In the genomic region with DNA sequence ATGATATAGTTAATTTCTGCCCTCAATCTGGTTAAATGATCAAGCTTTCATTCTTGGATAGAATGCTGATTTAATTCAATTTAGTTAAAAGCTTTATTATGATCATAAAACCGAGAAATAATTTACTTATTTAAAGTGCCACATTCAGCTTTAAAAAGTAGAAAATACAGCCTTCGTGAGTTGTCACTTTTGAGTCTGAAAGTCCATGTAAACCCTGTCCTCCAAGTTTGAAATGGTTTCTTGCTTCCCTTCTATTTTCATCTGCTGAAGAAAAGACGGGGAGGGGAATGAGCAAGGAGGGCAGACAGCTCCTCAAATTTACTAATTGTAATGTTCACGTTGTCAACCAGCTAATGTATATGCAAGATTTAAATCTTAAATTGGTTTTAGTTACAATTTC, we compare ENCODE assay signal across 22 cellular contexts. TPM values are rescaled to one million over a fixed set of nuclear protein-coding genes. Genes with fewer than 3 reads are reported as not detected.
DNase-seq lines count a peak whose midpoint lies in the region; ATAC-seq and TF ChIP-seq lines count a peak whose summit lies in the region.
"Had no signal": no experiment of that assay in that cellular context is flagged by ENCODE, and none has a peak within 500 bp of the region (broad histone marks: within the 10 kb centered on the region; RNA-seq: fewer than 3 reads in every experiment).

No MANE protein-coding gene starts in this region.

- H3K36me3 ChIP-seq in DND-41 (ENCODE audit: insufficient read depth, low read length) (peaks cover 72% of the 10 kb centered on the region), right lobe of liver (no peaks in the 10 kb centered on the region)
- H3K36me3 ChIP-seq: BE2C; BLaER1 treated with 17β-estradiol and CSF1 and Interleukin-3, amounts not matched to agents 10 nM and 100 nM had no signal

- no peaks in the 10 kb centered on the region for H4K20me1 ChIP-seq in DND-41 (ENCODE audit: insufficient read depth, low read length)
- H4K20me1 ChIP-seq: BLaER1 treated with 17β-estradiol and CSF1 and Interleukin-3, amounts not matched to agents 10 nM and 100 nM had no signal

- no peak for ATAC-seq in activated T-cell treated with anti-CD3 and anti-CD28 coated beads, Interleukin-2, amount 50 U/mL, for 72 hours (replicated peaks in 1 of 2)
- ATAC-seq in DND-41 (ENCODE audit: insufficient read depth, low read depth) (no peak), right lobe of liver (no peak)

- H3K4me1 Mint-ChIP-seq in activated T-cell treated with anti-CD3 and anti-CD28 coated beads, Interleukin-2, amount 50 U/mL, for 24 hours (ENCODE audit: low read depth) = peaks cover 24% of the 10 kb centered on the region
- no peaks in the 10 kb centered on the region for H3K4me1 Mint-ChIP-seq in activated T-cell treated with anti-CD3 and anti-CD28 coated beads, Interleukin-2, amount 50 U/mL, for 72 hours (ENCODE audit: low read depth)
- H3K4me1 Mint-ChIP-seq: CD14-positive monocyte; CD8-positive, alpha-beta memory T cell had no signal

- H3K27me3 Mint-ChIP-seq in activated T-cell treated with anti-CD3 and anti-CD28 coated beads, Interleukin-2, amount 50 U/mL, for 24 hours = no peaks in the 10 kb centered on the region
- H3K27me3 Mint-ChIP-seq in activated T-cell treated with anti-CD3 and anti-CD28 coated beads, Interleukin-2, amount 50 U/mL, for 72 hours (ENCODE audit: low read depth) = no peaks in the 10 kb centered on the region
- H3K27me3 Mint-ChIP-seq: CD4-positive, alpha-beta T cell; CD8-positive, alpha-beta memory T cell had no signal

- H3K27me3 ChIP-seq in DND-41 (ENCODE audit: insufficient read depth, low read length, poor library complexity) (no peaks in the 10 kb centered on the region), right lobe of liver (no peaks in the 10 kb centered on the region)
- H3K27me3 ChIP-seq: BE2C; BLaER1 treated with 17β-estradiol and CSF1 and Interleukin-3, amounts not matched to agents 10 nM and 100 nM had no signal

- peaks cover 48% of the 10 kb centered on the region for H3K79me2 ChIP-seq in DND-41 (ENCODE audit: insufficient read depth, low read length)

- peak overlapping the region; percentile 43 for H3K27ac ChIP-seq in DND-41 (ENCODE audit: low read length)
- H3K27ac ChIP-seq in cingulate gyrus (ENCODE audit: low read depth, low read length) = peak overlapping the region; percentile 5
- H3K27ac ChIP-seq in right lobe of liver = peak overlapping the region in 2 of 3 donors; percentile 5 to 9
- H3K27ac ChIP-seq: 22Rv1; BLaER1 treated with 17β-estradiol and CSF1 and Interleukin-3, amounts not matched to agents 10 nM and 100 nM; GM23248 had no signal

- H3K4me3 ChIP-seq in DND-41 (ENCODE audit: low read depth in 1 of 2, low read length in 2 of 2) (no peak overlapping the region), right lobe of liver (no peak overlapping the region)
- H3K4me3 ChIP-seq: BLaER1 treated with 17β-estradiol and CSF1 and Interleukin-3, amounts not matched to agents 10 nM and 100 nM; GM23248 had no signal

- intact Hi-C loops in right lobe of liver (cut with DNase I) = no loop called here

- TF ChIP-seq POLR2A in right lobe of liver (IDR thresholded peaks at IDR 0.05) = no peak

- peaks cover 3% of the 10 kb centered on the region; the same call in 1 of the 2 replicates for H3K4me1 ChIP-seq in DND-41 (ENCODE audit: insufficient read depth, low read length)
- no peaks in the 10 kb centered on the region for H3K4me1 ChIP-seq in right lobe of liver
- H3K4me1 ChIP-seq: BLaER1 treated with 17β-estradiol and CSF1 and Interleukin-3, amounts not matched to agents 10 nM and 100 nM had no signal

- H3K36me3 Mint-ChIP-seq in activated T-cell treated with anti-CD3 and anti-CD28 coated beads, Interleukin-2, amount 50 U/mL, for 24 hours (ENCODE audit: low read depth) = peaks cover 78% of the 10 kb centered on the region
- H3K36me3 Mint-ChIP-seq in activated T-cell treated with anti-CD3 and anti-CD28 coated beads, Interleukin-2, amount 50 U/mL, for 72 hours (ENCODE audit: insufficient read depth in 2 of 2) = peaks cover 0 to 17% of the 10 kb centered on the region in 2 donors
- H3K36me3 Mint-ChIP-seq: CD14-positive monocyte had no signal

- no peak for DNase-seq in activated T-cell treated with anti-CD3 and anti-CD28 coated beads, Interleukin-2, amount 50 U/mL, for 24 hours
- DNase-seq in activated T-cell treated with anti-CD3 and anti-CD28 coated beads, Interleukin-2, amount 50 U/mL, for 72 hours = no peak
- DNase-seq in DND-41 = no peak
- no peak for DNase-seq in right lobe of liver
- DNase-seq in HT-29 (ENCODE audit: low spot score) = no peak
- DNase-seq in COLO829 (ENCODE audit: low spot score) = no peak
- no peak for DNase-seq in iPS-NIHi11 (ENCODE audit: low spot score)
- DNase-seq: AML-193; BE2C; Calu3; CD4-positive, alpha-beta T cell; CD8-positive, alpha-beta memory T cell; COR-L47; DMS53; DMS79 treated with DMSO at 0.1 percent for 48 hours; GM23248; H7; HCEC 1CT had no signal

- 45% methylated on average over 4 of the region's 4 CpGs for WGBS in right lobe of liver (ENCODE audit: insufficient coverage, low coverage, low lambda C conversion rate, missing lambda C conversion rate)

- TF ChIP-seq CTCF in DND-41 (IDR thresholded peaks at IDR 0.05; ENCODE audit: borderline replicate concordance, extremely low read depth, low read length, poor library complexity, severe bottlenecking) (no peak), right lobe of liver (IDR thresholded peaks at IDR 0.05) (no peak)

- H2AFZ ChIP-seq in DND-41 (ENCODE audit: low read depth, low read length) = no peak overlapping the region
- H2AFZ ChIP-seq: GM23248 had no signal

- H3K4me3 Mint-ChIP-seq in activated T-cell treated with anti-CD3 and anti-CD28 coated beads, Interleukin-2, amount 50 U/mL, for 24 hours = no peak overlapping the region
- H3K4me3 Mint-ChIP-seq in activated T-cell treated with anti-CD3 and anti-CD28 coated beads, Interleukin-2, amount 50 U/mL, for 72 hours = no peak overlapping the region
- H3K4me3 Mint-ChIP-seq: CD14-positive monocyte; CD4-positive, alpha-beta T cell; CD8-positive, alpha-beta memory T cell had no signal

- no peak overlapping the region for H3K4me2 ChIP-seq in DND-41 (ENCODE audit: insufficient read depth, low read length)
- H3K4me2 ChIP-seq: BLaER1 treated with 17β-estradiol and CSF1 and Interleukin-3, amounts not matched to agents 10 nM and 100 nM had no signal

- peak overlapping the region; percentile 50 for H3K27ac Mint-ChIP-seq in activated T-cell treated with anti-CD3 and anti-CD28 coated beads, Interleukin-2, amount 50 U/mL, for 24 hours
- no peak overlapping the region for H3K27ac Mint-ChIP-seq in activated T-cell treated with anti-CD3 and anti-CD28 coated beads, Interleukin-2, amount 50 U/mL, for 72 hours
- H3K27ac Mint-ChIP-seq: CD14-positive monocyte; CD4-positive, alpha-beta T cell; CD8-positive, alpha-beta memory T cell had no signal

- H3K9ac ChIP-seq in DND-41 (ENCODE audit: low read depth, low read length) = no peak overlapping the region
- H3K9ac ChIP-seq: BLaER1 treated with 17β-estradiol and CSF1 and Interleukin-3, amounts not matched to agents 10 nM and 100 nM; GM23248 had no signal

- no peaks in the 10 kb centered on the region for H3K9me3 Mint-ChIP-seq in activated T-cell treated with anti-CD3 and anti-CD28 coated beads, Interleukin-2, amount 50 U/mL, for 24 hours
- no peaks in the 10 kb centered on the region for H3K9me3 Mint-ChIP-seq in activated T-cell treated with anti-CD3 and anti-CD28 coated beads, Interleukin-2, amount 50 U/mL, for 72 hours
- H3K9me3 Mint-ChIP-seq: CD14-positive monocyte; CD4-positive, alpha-beta T cell; CD8-positive, alpha-beta memory T cell had no signal

- no peaks in the 10 kb centered on the region for H3K9me3 ChIP-seq in DND-41 (ENCODE audit: insufficient read depth, low read length, severe bottlenecking)
- no peaks in the 10 kb centered on the region for H3K9me3 ChIP-seq in right lobe of liver
- H3K9me3 ChIP-seq: BE2C; BLaER1 treated with 17β-estradiol and CSF1 and Interleukin-3, amounts not matched to agents 10 nM and 100 nM had no signal

RNA-seq across cellular contexts. Expression of a gene that starts 59.5 kb away (rescaled TPM):
- 100 to 1,000 TPM; 114 to 124 TPM for total RNA-seq in activated T-cell treated with anti-CD3 and anti-CD28 coated beads, Interleukin-2, amount 50 U/mL, for 72 hours
- 10 to 100 TPM; 20.3 to 32.7 (median 27.5) TPM for total RNA-seq in right lobe of liver
- 26.9 and 29.2 TPM in 2 replicates for total RNA-seq in HT-29 (2014; rRNA removed; shearing (Covaris generic))
